Comparison of ENCODE assay signal across 22 cellular contexts in the genomic region with DNA sequence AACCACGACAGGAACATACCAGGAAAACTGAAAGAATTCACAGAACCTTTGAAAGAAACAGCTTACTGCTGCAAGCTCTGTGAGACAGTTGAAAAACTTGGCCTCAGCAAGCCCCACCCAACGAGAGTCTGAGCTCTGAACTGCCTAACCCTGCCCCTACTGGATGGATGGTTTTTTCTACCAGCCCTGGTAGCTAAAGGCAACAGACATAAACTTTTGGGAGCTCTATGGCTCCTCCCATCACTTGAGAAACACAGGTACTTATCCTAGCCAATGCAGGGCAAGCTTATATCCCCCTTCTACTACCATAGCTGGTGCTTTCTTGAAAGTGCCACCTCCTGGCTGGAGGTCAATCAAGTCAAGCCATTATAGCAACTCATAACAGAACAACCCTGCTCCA.
DNase-seq lines count a peak whose midpoint lies in the region; ATAC-seq, FAIRE-seq and TF ChIP-seq lines count a peak whose summit lies in the region.
"Had no signal": no experiment of that assay in that cellular context is flagged by ENCODE, and none has a peak within 500 bp of the region (broad histone marks: within the 10 kb centered on the region; RNA-seq: fewer than 3 reads in every experiment).

No MANE protein-coding gene starts in this region.

- H3K36me3 ChIP-seq in GM23338 (ENCODE audit: insufficient read depth) (no peaks in the 10 kb centered on the region), H1 (ENCODE audit: control insufficient read depth in 2 of 4, insufficient read depth in 4 of 4, low read length in 3 of 4) (no peaks in the 10 kb centered on the region), vagina (no peaks in the 10 kb centered on the region), GM23248 (ENCODE audit: low read depth) (no peaks in the 10 kb centered on the region)
- H3K36me3 ChIP-seq: BE2C had no signal

- H3K9me2 ChIP-seq in GM23338 (ENCODE audit: insufficient read depth) (peaks cover 9% of the 10 kb centered on the region), GM23248 (ENCODE audit: insufficient read depth) (no peaks in the 10 kb centered on the region)

- no peaks in the 10 kb centered on the region for H3K27me3 Mint-ChIP-seq in GM23338 (ENCODE audit: insufficient read depth, low read depth, poor library complexity)
- H3K27me3 Mint-ChIP-seq in H9 (ENCODE audit: low read depth): no peaks in the 10 kb centered on the region
- H3K27me3 Mint-ChIP-seq in mesothelial cell of epicardium (ENCODE audit: low read depth): no peaks in the 10 kb centered on the region
- H3K27me3 Mint-ChIP-seq: CD4-positive, CD25-positive, alpha-beta regulatory T cell had no signal

- TF ChIP-seq RAD21 in H1 (IDR thresholded peaks at IDR 0.05 in 1 of 2, conservative IDR thresholded peaks at IDR 0.05 in 1 of 2; ENCODE audit: low read depth in 2 of 2, low read length in 2 of 2): no peak

- no peak overlapping the region for H3K9ac ChIP-seq in H9 (ENCODE audit: extremely low read depth, insufficient read length, low read length)
- H3K9ac ChIP-seq in H1 (replicated peaks in 1 of 4; ENCODE audit: extremely low read depth in 1 of 4, low read depth in 3 of 4, low read length in 3 of 4): no peak overlapping the region
- no peak overlapping the region for H3K9ac ChIP-seq in GM23248

- POLR2A ChIA-PET in H1 (lab: Charles Lee; ENCODE audit: partially characterized antibody): no interaction called here

- no peak overlapping the region for H3K4me3 Mint-ChIP-seq in GM23338
- H3K4me3 Mint-ChIP-seq in H9: no peak overlapping the region
- no peak overlapping the region for H3K4me3 Mint-ChIP-seq in mesothelial cell of epicardium
- H3K4me3 Mint-ChIP-seq: CD4-positive, CD25-positive, alpha-beta regulatory T cell; CD8-positive, alpha-beta memory T cell; HFFc6 had no signal

- H3K4ac ChIP-seq in H9 (ENCODE audit: low read depth, low read length) (no peak overlapping the region), H1 (replicated peaks; ENCODE audit: insufficient read length, low read depth, low read length) (no peak overlapping the region)

- no peak overlapping the region for H4K5ac ChIP-seq in H9 (ENCODE audit: insufficient read length, low read depth, low read length)
- H4K5ac ChIP-seq in H1 (ENCODE audit: insufficient read length, low read depth, low read length): no peak overlapping the region

- WGBS in H9 (ENCODE audit: extremely low coverage, insufficient read length, low lambda C conversion rate): no CpG with 5 or more reads among the region's 2 CpGs
- WGBS in H1 (ENCODE audit: extremely low coverage in 1 of 2, insufficient coverage in 1 of 2, insufficient read length in 1 of 2, insufficient replicate concordance in 2 of 2, low coverage in 1 of 2, low lambda C conversion rate in 2 of 2, missing lambda C conversion rate in 1 of 2), 2 experiments: 83% methylated on average over 2 of the region's 2 CpGs; no CpG with 5 or more reads in 1 of the 2 experiments
- 5 to 6% methylated on average over 2 of the region's 2 CpGs for WGBS in GM23248 (ENCODE audit: low coverage in 1 of 2, low lambda C conversion rate in 2 of 2, missing lambda C conversion rate in 2 of 2), 2 experiments

- H3K4me1 Mint-ChIP-seq in GM23338 (peaks cover 6% of the 10 kb centered on the region), H9 (peaks cover 7 to 9% of the 10 kb centered on the region in 2 experiments), mesothelial cell of epicardium (no peaks in the 10 kb centered on the region)
- H3K4me1 Mint-ChIP-seq: CD4-positive, CD25-positive, alpha-beta regulatory T cell; CD8-positive, alpha-beta memory T cell had no signal

- no peak for TF ChIP-seq EP300 in H1 (IDR thresholded peaks at IDR 0.05; ENCODE audit: borderline replicate concordance in 1 of 2, low read depth in 2 of 2, low read length in 2 of 2)

- H2AK5ac ChIP-seq in H9 (ENCODE audit: insufficient read length, low read length) (no peak overlapping the region), H1 (ENCODE audit: low read depth, low read length) (no peak overlapping the region)

- H4K8ac ChIP-seq in H9 (replicated peaks; ENCODE audit: insufficient read length, low read depth, low read length) (no peak overlapping the region), H1 (ENCODE audit: extremely low read depth, insufficient read depth, low read length) (no peak overlapping the region)

- H3K27ac ChIP-seq in GM23338 (ENCODE audit: low read depth): no peak overlapping the region
- no peak overlapping the region for H3K27ac ChIP-seq in H9 (ENCODE audit: insufficient read length, low read depth, low read length)
- no peak overlapping the region for H3K27ac ChIP-seq in H1 (ENCODE audit: low read depth, low read length)
- H3K27ac ChIP-seq in vagina: no peak overlapping the region
- no peak overlapping the region for H3K27ac ChIP-seq in GM23248
- H3K27ac ChIP-seq: HL-60 had no signal

- TF ChIP-seq POLR2A in H1 (IDR thresholded peaks at IDR 0.05; ENCODE audit: control extremely low read depth in 1 of 2, low read depth in 2 of 2, low read length in 2 of 2): no peak
- TF ChIP-seq POLR2A in vagina (IDR thresholded peaks at IDR 0.05): no peak

- no peak overlapping the region for H4K91ac ChIP-seq in H9 (ENCODE audit: insufficient read length, low read depth, low read length)
- H4K91ac ChIP-seq in H1 (replicated peaks; ENCODE audit: insufficient read length, low read length): no peak overlapping the region

- H2BK12ac ChIP-seq in H9 (ENCODE audit: insufficient read length, low read depth, low read length) (no peak overlapping the region), H1 (ENCODE audit: low read depth, low read length) (no peak overlapping the region)

- peak; percentile 51 for ATAC-seq in GM23338

- H3K4me3 ChIP-seq in GM23338 (no peak overlapping the region), H1 (ENCODE audit: extremely low read depth in 1 of 4, insufficient read depth in 2 of 4, low read depth in 3 of 4, low read length in 4 of 4) (no peak overlapping the region), vagina (no peak overlapping the region), GM23248 (no peak overlapping the region)

- H3F3A ChIP-seq in GM23338 (replicated peaks; ENCODE audit: low read depth) (no peaks in the 10 kb centered on the region), GM23248 (ENCODE audit: insufficient read depth) (no peaks in the 10 kb centered on the region)

- no peaks in the 10 kb centered on the region for H3K23me2 ChIP-seq in H9 (ENCODE audit: insufficient read length, low read depth, low read length, poor library complexity, severe bottlenecking)
- no peaks in the 10 kb centered on the region for H3K23me2 ChIP-seq in H1 (ENCODE audit: low read depth, low read length)

- H3K27me3 ChIP-seq in GM23338 (ENCODE audit: insufficient read depth) (no peaks in the 10 kb centered on the region), H9 (ENCODE audit: insufficient read depth, low read length) (no peaks in the 10 kb centered on the region), H1 (replicated peaks in 1 of 4; ENCODE audit: control insufficient read depth in 3 of 4, extremely low read depth in 1 of 4, insufficient read depth in 3 of 4, low read length in 3 of 4) (no peaks in the 10 kb centered on the region), vagina (no peaks in the 10 kb centered on the region), GM23248 (replicated peaks; ENCODE audit: insufficient read depth) (no peaks in the 10 kb centered on the region)
- H3K27me3 ChIP-seq: BE2C had no signal

- no peak overlapping the region for H3T11ph ChIP-seq in H9 (ENCODE audit: low read length)

- H3K4me1 ChIP-seq in GM23338 (ENCODE audit: insufficient read depth) (no peaks in the 10 kb centered on the region), H9 (ENCODE audit: insufficient read depth, low read length) (no peaks in the 10 kb centered on the region; the same call in 1 of the 2 replicates), H1 (replicated peaks in 1 of 4; ENCODE audit: control insufficient read depth in 3 of 4, insufficient read depth in 4 of 4, low read length in 3 of 4) (peaks cover 0 to 7% (median 2%) of the 10 kb centered on the region in 4 experiments; a peak in 2 of 7 replicates), vagina (no peaks in the 10 kb centered on the region), GM23248 (ENCODE audit: insufficient read depth) (no peaks in the 10 kb centered on the region)
- H3K4me1 ChIP-seq: BE2C had no signal

- in situ Hi-C loops in GM23248 (cut with MboI): no loop called here

- H3K27ac Mint-ChIP-seq in GM23338 (no peak overlapping the region), H9 (peak overlapping the region in 1 of 3 experiments; percentile 41; a peak in 1 of 7 replicates), mesothelial cell of epicardium (no peak overlapping the region)
- H3K27ac Mint-ChIP-seq: CD4-positive, CD25-positive, alpha-beta regulatory T cell; CD8-positive, alpha-beta memory T cell; HFFc6 had no signal

- H3K9me3 Mint-ChIP-seq in GM23338: peaks cover 77% of the 10 kb centered on the region
- peaks cover 4 to 5% of the 10 kb centered on the region in 2 experiments; a peak in 4 of 5 replicates for H3K9me3 Mint-ChIP-seq in H9
- peaks cover 38% of the 10 kb centered on the region for H3K9me3 Mint-ChIP-seq in mesothelial cell of epicardium

- no peak overlapping the region for H2BK15ac ChIP-seq in H9 (ENCODE audit: low read depth, low read length)
- H2BK15ac ChIP-seq in H1 (ENCODE audit: low read length): no peak overlapping the region

- no peak overlapping the region for H3K18ac ChIP-seq in H9 (ENCODE audit: insufficient read length, low read depth, low read length)
- H3K18ac ChIP-seq in H1 (ENCODE audit: extremely low read depth, low read length): no peak overlapping the region

- intact Hi-C loops in vagina (cut with DNase I): no loop called here

- no peak overlapping the region for H2BK120ac ChIP-seq in H9 (ENCODE audit: low read depth, low read length, poor library complexity, severe bottlenecking)
- no peak overlapping the region for H2BK120ac ChIP-seq in H1 (replicated peaks; ENCODE audit: low read depth, low read length)

- no peak overlapping the region for H3K56ac ChIP-seq in H9 (ENCODE audit: insufficient read length, low read depth, low read length)
- H3K56ac ChIP-seq in H1 (replicated peaks; ENCODE audit: insufficient read length, low read depth, low read length): no peak overlapping the region

- H4K20me1 ChIP-seq in GM23338 (replicated peaks; ENCODE audit: insufficient read depth) (no peaks in the 10 kb centered on the region), H9 (ENCODE audit: control insufficient read depth, insufficient read depth, insufficient read length) (no peaks in the 10 kb centered on the region), H1 (replicated peaks in 1 of 2; ENCODE audit: control insufficient read depth in 1 of 2, insufficient read depth in 2 of 2, low read length in 2 of 2) (no peaks in the 10 kb centered on the region), GM23248 (ENCODE audit: insufficient read depth) (no peaks in the 10 kb centered on the region)

- H3K4me2 ChIP-seq in GM23338 (no peak overlapping the region), H9 (ENCODE audit: insufficient read depth, insufficient read length, low read length) (no peak overlapping the region), H1 (ENCODE audit: insufficient read depth in 1 of 2, low read depth in 2 of 2, low read length in 2 of 2) (peak overlapping the region; percentile 21 to 34; a peak in 2 of 4 replicates), GM23248 (ENCODE audit: unreplicated experiment) (no peak overlapping the region)

- DNase-seq in GM23338 (ENCODE audit: low spot score) (peak; percentile 38), H9 (peak; percentile 43), H1 (ENCODE audit: low read depth in 1 of 2, low spot score in 2 of 2) (peak in 1 of 2 experiments; percentile 44), iPS-NIHi11 (ENCODE audit: low spot score) (peak; percentile 16), mesothelial cell of epicardium (ENCODE audit: low spot score in 2 of 2, unreplicated experiment in 2 of 2) (no peak), vagina (ENCODE audit: extremely low spot score in 2 of 2) (no peak), GM23248 (no peak)
- DNase-seq: ACHN; BE2C; C1 segment of cervical spinal cord; CD4-positive, CD25-positive, alpha-beta regulatory T cell; CD8-positive, alpha-beta memory T cell; COR-L47; DMS 273 treated with DMSO at 0.1 percent for 48 hours; DMS79; GDM1; HCEC 1CT; HFFc6 had no signal

- no peak overlapping the region; the same call in 1 of the 2 replicates for H2AFZ ChIP-seq in GM23338
- no peak overlapping the region for H2AFZ ChIP-seq in H9 (ENCODE audit: low read length)
- no peak overlapping the region for H2AFZ ChIP-seq in H1 (ENCODE audit: low read length)
- no peak overlapping the region for H2AFZ ChIP-seq in GM23248

- peaks cover 7% of the 10 kb centered on the region; the same call in 2 of the 3 replicates for H3K36me3 Mint-ChIP-seq in GM23338 (ENCODE audit: low read depth)
- H3K36me3 Mint-ChIP-seq in H9 (ENCODE audit: insufficient read depth in 1 of 3, low read depth in 3 of 3): peaks cover 0 to 4% (median 1%) of the 10 kb centered on the region in 3 experiments; a peak in 2 of 7 replicates
- no peaks in the 10 kb centered on the region for H3K36me3 Mint-ChIP-seq in mesothelial cell of epicardium
- H3K36me3 Mint-ChIP-seq: CD4-positive, CD25-positive, alpha-beta regulatory T cell; CD8-positive, alpha-beta memory T cell had no signal

- H2BK5ac ChIP-seq in H9 (ENCODE audit: insufficient read length, low read length) (no peak overlapping the region), H1 (ENCODE audit: low read depth, low read length) (no peak overlapping the region)

- H3K14ac ChIP-seq in H9 (ENCODE audit: insufficient read depth, low read length) (no peak overlapping the region), H1 (ENCODE audit: insufficient read length) (no peak overlapping the region)

- H2BK20ac ChIP-seq in H9 (ENCODE audit: low read depth, low read length, poor library complexity, severe bottlenecking): no peak overlapping the region
- H2BK20ac ChIP-seq in H1 (ENCODE audit: low read length): no peak overlapping the region

- TF ChIP-seq CTCF in GM23338 (conservative IDR thresholded peaks at IDR 0.05; ENCODE audit: low read depth in 2 of 2): 0 out of 4 replicates have a peak, but pooled peaks of 1 of the 2 experiments have one; percentile 3
- peak; percentile 23; the same call in 1 of the 3 replicates for TF ChIP-seq CTCF in H9 (conservative IDR thresholded peaks at IDR 0.05)
- TF ChIP-seq CTCF in H1 (IDR thresholded peaks at IDR 0.05; ENCODE audit: control extremely low read depth in 1 of 3, insufficient read depth in 1 of 3, low read depth in 1 of 3, low read length in 3 of 3): no peak
- no peak for TF ChIP-seq CTCF in mesothelial cell of epicardium (IDR thresholded peaks at IDR 0.05; ENCODE audit: unreplicated experiment)
- TF ChIP-seq CTCF in vagina (IDR thresholded peaks at IDR 0.05): no peak

- no peak overlapping the region for H3K23ac ChIP-seq in H9 (ENCODE audit: insufficient read length, low read depth, low read length)
- H3K23ac ChIP-seq in H1 (ENCODE audit: insufficient read length): no peak overlapping the region

- H3K79me2 ChIP-seq in GM23338 (replicated peaks; ENCODE audit: insufficient read depth) (no peaks in the 10 kb centered on the region), H9 (ENCODE audit: insufficient read depth, low read length) (no peaks in the 10 kb centered on the region), H1 (ENCODE audit: control insufficient read depth in 1 of 2, insufficient read depth in 2 of 2, low read length in 2 of 2) (no peaks in the 10 kb centered on the region), GM23248 (ENCODE audit: insufficient read depth) (no peaks in the 10 kb centered on the region)

- H3K9me3 ChIP-seq in H9 (ENCODE audit: control insufficient read depth, low read depth, low read length): no peaks in the 10 kb centered on the region
- no peaks in the 10 kb centered on the region for H3K9me3 ChIP-seq in H1 (ENCODE audit: insufficient read depth in 2 of 2, low read depth in 1 of 2, low read length in 1 of 2)
- no peaks in the 10 kb centered on the region for H3K9me3 ChIP-seq in vagina
- no peaks in the 10 kb centered on the region for H3K9me3 ChIP-seq in GM23248 (ENCODE audit: low read depth)
- H3K9me3 ChIP-seq: BE2C had no signal

- FAIRE-seq in H1 (lab: Jason Lieb, UNC): no peak
- FAIRE-seq: A204.1, GM12892, GM18507 had no signal

- H3K79me1 ChIP-seq in H9 (ENCODE audit: insufficient read depth, low read depth, low read length, poor library complexity, severe bottlenecking) (no peaks in the 10 kb centered on the region), H1 (ENCODE audit: low read depth, low read length) (no peaks in the 10 kb centered on the region)

- CTCF ChIA-PET in H1 (lab: Charles Lee; ENCODE audit: partially characterized antibody): interaction anchor here (0.8 to 1.0 kb wide), 2 partner anchors 11 to 14 kb away, joined by 3 to 4 read pairs; no protein-coding TSS in a partner anchor

Comparison
In these comparisons a context has a peak if more than half of its experiments do, and no peak if none do; other contexts are left out.
1. DNase-seq: peak in GM23338 (single experiment), H9 (single experiment) and iPS-NIHi11 (single experiment); none in mesothelial cell of epicardium (0 of 2), vagina (0 of 2) and GM23248 (single experiment).
2. H3K4me2 ChIP-seq: peak in H1 (2 of 2); none in GM23338 (single experiment), H9 (single experiment) and GM23248 (single experiment).